In genomic region chr10:4569132-4569531, GRCh38 we compare ENCODE assay signal across 18 cellular contexts.
DNase-seq lines count a peak whose midpoint lies in the region; ATAC-seq, FAIRE-seq and TF ChIP-seq lines count a peak whose summit lies in the region.
"Had no signal": no experiment of that assay in that cellular context is flagged by ENCODE, and none has a peak within 500 bp of the region (broad histone marks: within the 10 kb centered on the region; RNA-seq: fewer than 3 reads in every experiment).

No MANE protein-coding gene starts in this region.

- 49% methylated on average over 4 of the region's 4 CpGs for WGBS in A549 (ENCODE audit: missing lambda C conversion rate)

- H3K4me3 ChIP-seq in A549 = no peak overlapping the region
- H3K4me3 ChIP-seq in DND-41 (ENCODE audit: low read depth in 1 of 2, low read length in 2 of 2) = no peak overlapping the region
- no peak overlapping the region for H3K4me3 ChIP-seq in Panc1 (ENCODE audit: low read depth in 2 of 2, low read length in 2 of 2)
- H3K4me3 ChIP-seq in lower lobe of right lung = no peak overlapping the region

- no peak overlapping the region for H3K27ac Mint-ChIP-seq in mesothelial cell of epicardium
- H3K27ac Mint-ChIP-seq: CD8-positive, alpha-beta T cell had no signal

- TF ChIP-seq RAD21 in A549 (conservative IDR thresholded peaks at IDR 0.05 in 1 of 2, IDR thresholded peaks at IDR 0.05 in 1 of 2) = no peak

- H3K36me3 Mint-ChIP-seq in mesothelial cell of epicardium = no peaks in the 10 kb centered on the region
- H3K36me3 Mint-ChIP-seq: CD8-positive, alpha-beta T cell had no signal

- H3K9ac ChIP-seq in DND-41 (ENCODE audit: low read depth, low read length) = no peak overlapping the region

- intact Hi-C loops in Panc1 (cut with micrococcal nuclease; ENCODE audit: unreplicated experiment) = no loop called here
- intact Hi-C loops in lower lobe of right lung (cut with DNase I) = no loop called here

- no peaks in the 10 kb centered on the region for H3K9me3 Mint-ChIP-seq in mesothelial cell of epicardium
- H3K9me3 Mint-ChIP-seq: CD8-positive, alpha-beta T cell had no signal

- no peaks in the 10 kb centered on the region for H3K36me3 ChIP-seq in DND-41 (ENCODE audit: insufficient read depth, low read length)
- H3K36me3 ChIP-seq in Panc1 (ENCODE audit: control insufficient read depth, insufficient read depth, low read length) = no peaks in the 10 kb centered on the region
- H3K36me3 ChIP-seq in lower lobe of right lung = no peaks in the 10 kb centered on the region
- H3K36me3 ChIP-seq: BE2C had no signal

- no peak for DNase-seq in A549 (ENCODE audit: low read depth in 1 of 2, low spot score in 1 of 2)
- DNase-seq in DND-41 = no peak
- DNase-seq in Panc1 (ENCODE audit: low read depth, low spot score) = no peak
- no peak for DNase-seq in lower lobe of right lung
- DNase-seq in DMS53 (lab: John Stamatoyannopoulos, UW) = no peak
- DNase-seq in OCI-M2 (lab: John Stamatoyannopoulos, UW; ENCODE audit: unreplicated experiment) = no peak
- DNase-seq in mesothelial cell of epicardium (ENCODE audit: low spot score in 2 of 2, unreplicated experiment in 2 of 2) = no peak
- DNase-seq: BE2C; CD8-positive, alpha-beta T cell; COR-L47; DMS153; GF-D8 had no signal

- H3K4me3 Mint-ChIP-seq in mesothelial cell of epicardium = no peak overlapping the region
- H3K4me3 Mint-ChIP-seq: CD8-positive, alpha-beta T cell had no signal

- no peaks in the 10 kb centered on the region for H3K4me1 ChIP-seq in A549
- H3K4me1 ChIP-seq in DND-41 (ENCODE audit: insufficient read depth, low read length) = 0 out of 2 replicates have a peak, but pooled peaks cover 8% of the 10 kb centered on the region
- no peaks in the 10 kb centered on the region for H3K4me1 ChIP-seq in Panc1 (ENCODE audit: control insufficient read depth, insufficient read depth, low read length)
- H3K4me1 ChIP-seq in lower lobe of right lung = no peaks in the 10 kb centered on the region
- H3K4me1 ChIP-seq: BE2C had no signal

- BruUV-seq in Panc1 (replicated peaks; lab: Mats Ljungman, UMichigan) = no TSS peak

- no peak overlapping the region for H2AFZ ChIP-seq in DND-41 (ENCODE audit: low read depth, low read length)

- ATAC-seq in A549 (no peak), DND-41 (ENCODE audit: insufficient read depth, low read depth) (peak; percentile 31; the same call in 1 of the 3 replicates), Panc1 (no peak), lower lobe of right lung (peak; percentile 73 to 77), SK-N-SH treated with all-trans-retinoic acid at 6 μM for 48 hours (no peak)
- ATAC-seq: CD8-positive, alpha-beta T cell; HCT116 had no signal

- H4K20me1 ChIP-seq in DND-41 (ENCODE audit: insufficient read depth, low read length) = no peaks in the 10 kb centered on the region

- no peaks in the 10 kb centered on the region for H3K27me3 ChIP-seq in DND-41 (ENCODE audit: insufficient read depth, low read length, poor library complexity)
- no peaks in the 10 kb centered on the region for H3K27me3 ChIP-seq in Panc1 (ENCODE audit: control insufficient read depth, insufficient read depth, low read length)
- no peaks in the 10 kb centered on the region for H3K27me3 ChIP-seq in lower lobe of right lung (ENCODE audit: low read depth)
- H3K27me3 ChIP-seq: BE2C had no signal

- no peak for FAIRE-seq in A549 (lab: Jason Lieb, UNC)
- FAIRE-seq: A204.1, D721Med had no signal

- TF ChIP-seq CTCF in A549 (IDR thresholded peaks at IDR 0.05) (no peak), DND-41 (IDR thresholded peaks at IDR 0.05; ENCODE audit: borderline replicate concordance, extremely low read depth, low read length, poor library complexity, severe bottlenecking) (no peak), Panc1 (IDR thresholded peaks at IDR 0.05) (no peak), lower lobe of right lung (IDR thresholded peaks at IDR 0.05) (no peak), mesothelial cell of epicardium (IDR thresholded peaks at IDR 0.05; ENCODE audit: unreplicated experiment) (no peak)

- in situ Hi-C loops in Panc1 (cut with HindIII; ENCODE audit: low pct_unique_long_range_greater_than_20kb, low sequenced_read_pairs) = no loop called here

- TF ChIP-seq EP300 in A549 (IDR thresholded peaks at IDR 0.05) = no peak

- H3K79me2 ChIP-seq in DND-41 (ENCODE audit: insufficient read depth, low read length) = no peaks in the 10 kb centered on the region

- CTCF ChIA-PET in A549 (lab: Yijun Ruan, JAX) (no interaction called here), Panc1 (lab: Charles Lee) (no interaction called here)

- H3K4me2 ChIP-seq in A549 (no peak overlapping the region), DND-41 (ENCODE audit: insufficient read depth, low read length) (no peak overlapping the region)

- no peak for TF ChIP-seq POLR2A in A549 (IDR thresholded peaks at IDR 0.05; ENCODE audit: low read length)

- H3K9me3 ChIP-seq in A549 (no peaks in the 10 kb centered on the region), DND-41 (ENCODE audit: insufficient read depth, low read length, severe bottlenecking) (no peaks in the 10 kb centered on the region), Panc1 (ENCODE audit: control insufficient read depth, insufficient read depth, low read depth, low read length) (peaks cover 10% of the 10 kb centered on the region; the same call in 1 of the 2 replicates), lower lobe of right lung (no peaks in the 10 kb centered on the region)
- H3K9me3 ChIP-seq: BE2C had no signal

- no peaks in the 10 kb centered on the region for H3K27me3 Mint-ChIP-seq in mesothelial cell of epicardium (ENCODE audit: low read depth)

- H3K27ac ChIP-seq in A549 (no peak overlapping the region), DND-41 (ENCODE audit: low read length) (no peak overlapping the region), Panc1 (ENCODE audit: low read length) (peak overlapping the region; percentile 39; the same call in 1 of the 2 replicates), lower lobe of right lung (no peak overlapping the region)
- H3K27ac ChIP-seq: C4-2B, HL-60 had no signal

- peaks cover 1% of the 10 kb centered on the region for H3K4me1 Mint-ChIP-seq in mesothelial cell of epicardium

- POLR2A ChIA-PET in A549 (lab: Yijun Ruan, JAX) = no interaction called here
- POLR2A ChIA-PET in Panc1 (lab: Charles Lee) = no interaction called here

TF ChIP-seq in A549, 52 proteins besides CTCF, POLR2A, EP300 and RAD21:
- peak; percentile 31 for TF ChIP-seq MAFK (IDR thresholded peaks at IDR 0.05; ENCODE audit: partially characterized antibody)
- no peak for TF ChIP-seq ZSCAN20 (CRISPR knock-in tag; IDR thresholded peaks at IDR 0.05)
- TF ChIP-seq ZNF302 (CRISPR knock-in tag; IDR thresholded peaks at IDR 0.05) = no peak

TF ChIP-seq in SK-N-SH treated with all-trans-retinoic acid at 6 μM for 48 hours, 23 proteins besides CTCF, POLR2A, EP300 and RAD21 (continues in another document):
- TF ChIP-seq POU6F1 (CRISPR knock-in tag; IDR thresholded peaks at IDR 0.05; ENCODE audit: borderline replicate concordance, low read depth) (no peak), CSDC2 (CRISPR knock-in tag; IDR thresholded peaks at IDR 0.05) (no peak), OSR1 (CRISPR knock-in tag; IDR thresholded peaks at IDR 0.05) (no peak), ARNTL (CRISPR knock-in tag; IDR thresholded peaks at IDR 0.05; ENCODE audit: borderline replicate concordance, low read depth) (no peak), TOX (CRISPR knock-in tag; IDR thresholded peaks at IDR 0.05; ENCODE audit: borderline replicate concordance) (no peak), ISL1 (CRISPR knock-in tag; IDR thresholded peaks at IDR 0.05) (no peak), PATZ1 (CRISPR knock-in tag; IDR thresholded peaks at IDR 0.05; ENCODE audit: borderline replicate concordance) (no peak)

Comparison
In these comparisons a context has a peak if more than half of its experiments do, and no peak if none do; other contexts are left out.
1. ATAC-seq: peak in DND-41 (single experiment) and lower lobe of right lung (2 of 2); none in A549 (0 of 2), Panc1 (single experiment) and SK-N-SH treated with all-trans-retinoic acid at 6 μM for 48 hours (single experiment).